ENCODE assay signal across 15 cellular contexts in genomic region chr12:52249511-52250047, GRCh38. TPM values are rescaled to one million over a fixed set of nuclear protein-coding genes. Genes with fewer than 3 reads are reported as not detected.
DNase-seq lines count a peak whose midpoint lies in the region; ATAC-seq and TF ChIP-seq lines count a peak whose summit lies in the region.
"Had no signal": no experiment of that assay in that cellular context is flagged by ENCODE, and none has a peak within 500 bp of the region (broad histone marks: within the 10 kb centered on the region; RNA-seq: fewer than 3 reads in every experiment).

No MANE protein-coding gene starts in this region.

- H3K9ac ChIP-seq in mesenchymal stem cell (ENCODE audit: low read length), result no peak overlapping the region

- no peaks in the 10 kb centered on the region for H3K9me3 ChIP-seq in mesenchymal stem cell (ENCODE audit: control insufficient read depth, low read length)
- H3K9me3 ChIP-seq in thoracic aorta, result no peaks in the 10 kb centered on the region

- H3K27ac ChIP-seq in mesenchymal stem cell (ENCODE audit: low read length, poor library complexity, severe bottlenecking) (no peak overlapping the region), thoracic aorta (peak overlapping the region; percentile 74 to 86)

- peaks cover 7% of the 10 kb centered on the region for H3K9me3 Mint-ChIP-seq in activated T-helper 1 cell treated with anti-CD3 and anti-CD28 coated beads, Interleukin-12 subunit alpha, Interleukin-12 subunit beta, Interleukin-2, Interleukin-4 antibody, amounts not matched to agents 30 ng/mL and 10 ng/mL and 1 ng/mL, durations not matched to agents 14 hours and 24 hours and 36 hours
- H3K9me3 Mint-ChIP-seq: activated naive CD8-positive, alpha-beta T cell treated with anti-CD3 and anti-CD28 coated beads, Interleukin-2, amount 50 U/mL, for 24 hours; HFFc6; naive thymus-derived CD8-positive, alpha-beta T cell had no signal

- TF ChIP-seq CTCF in thoracic aorta (IDR thresholded peaks at IDR 0.05), result no peak

- peak overlapping the region; percentile 72 for H3K27ac Mint-ChIP-seq in activated T-helper 1 cell treated with anti-CD3 and anti-CD28 coated beads, Interleukin-12 subunit alpha, Interleukin-12 subunit beta, Interleukin-2, Interleukin-4 antibody, amounts not matched to agents 30 ng/mL and 10 ng/mL and 1 ng/mL, durations not matched to agents 14 hours and 24 hours and 36 hours
- H3K27ac Mint-ChIP-seq: activated naive CD8-positive, alpha-beta T cell treated with anti-CD3 and anti-CD28 coated beads, Interleukin-2, amount 50 U/mL, for 24 hours; HFFc6 had no signal

- H2BK12ac ChIP-seq in mesenchymal stem cell (ENCODE audit: low read length in 2 of 2), result no peak overlapping the region

- H3K4me1 ChIP-seq in mesenchymal stem cell (ENCODE audit: control insufficient read depth, insufficient read depth, low read depth, low read length), result peaks cover 56% of the 10 kb centered on the region
- H3K4me1 ChIP-seq in thoracic aorta (ENCODE audit: control insufficient read depth in 1 of 2, low read depth in 2 of 2), result peaks cover 37 to 43% of the 10 kb centered on the region in 2 donors

- WGBS in mesenchymal stem cell, result 88% methylated on average over 2 of the region's 2 CpGs

- peak overlapping the region; percentile 3 for H2AK5ac ChIP-seq in mesenchymal stem cell (ENCODE audit: low read length, severe bottlenecking)

- no peak overlapping the region for H3K4me2 ChIP-seq in mesenchymal stem cell (ENCODE audit: low read length, poor library complexity, severe bottlenecking)

- H3K18ac ChIP-seq in mesenchymal stem cell (ENCODE audit: low read depth in 1 of 2, low read length in 2 of 2), result no peak overlapping the region

- H3K4me1 Mint-ChIP-seq in activated T-helper 1 cell treated with anti-CD3 and anti-CD28 coated beads, Interleukin-12 subunit alpha, Interleukin-12 subunit beta, Interleukin-2, Interleukin-4 antibody, amounts not matched to agents 30 ng/mL and 10 ng/mL and 1 ng/mL, durations not matched to agents 14 hours and 24 hours and 36 hours (ENCODE audit: low read depth), result peaks cover 84% of the 10 kb centered on the region

- no peak for ATAC-seq in thoracic aorta (ENCODE audit: insufficient number of reproducible peaks, low FRiP score, low read depth)
- no peak for ATAC-seq in GM18502 (IDR thresholded peaks at IDR 0.05; ENCODE audit: poor library complexity, unreplicated experiment)
- ATAC-seq: activated naive CD8-positive, alpha-beta T cell treated with anti-CD3 and anti-CD28 coated beads, Interleukin-2, amount 50 U/mL, for 24 hours; naive thymus-derived CD8-positive, alpha-beta T cell had no signal

- no peak overlapping the region for H2BK15ac ChIP-seq in mesenchymal stem cell (ENCODE audit: low read depth, poor library complexity, severe bottlenecking)

- H3K23ac ChIP-seq in mesenchymal stem cell (ENCODE audit: low read length in 2 of 2), result no peak overlapping the region

- H3K4ac ChIP-seq in mesenchymal stem cell (ENCODE audit: low read depth in 1 of 2, low read length in 2 of 2), result no peak overlapping the region

- H2BK5ac ChIP-seq in mesenchymal stem cell (ENCODE audit: low read depth, low read length, poor library complexity, severe bottlenecking), result no peak overlapping the region

- intact Hi-C loops in activated T-helper 1 cell treated with anti-CD3 and anti-CD28 coated beads, Interleukin-12 subunit alpha, Interleukin-12 subunit beta, Interleukin-2, Interleukin-4 antibody, amounts not matched to agents 30 ng/mL and 10 ng/mL and 1 ng/mL, durations not matched to agents 14 hours and 24 hours and 36 hours (cut with micrococcal nuclease), result loop anchor here (5.0 kb wide), 1 partner anchor 217 kb away; no protein-coding TSS in a partner anchor

- H4K91ac ChIP-seq in mesenchymal stem cell (ENCODE audit: low read length), result no peak overlapping the region

- H3K36me3 Mint-ChIP-seq in activated T-helper 1 cell treated with anti-CD3 and anti-CD28 coated beads, Interleukin-12 subunit alpha, Interleukin-12 subunit beta, Interleukin-2, Interleukin-4 antibody, amounts not matched to agents 30 ng/mL and 10 ng/mL and 1 ng/mL, durations not matched to agents 14 hours and 24 hours and 36 hours (ENCODE audit: low read depth), result peaks cover 45% of the 10 kb centered on the region
- H3K36me3 Mint-ChIP-seq: naive thymus-derived CD8-positive, alpha-beta T cell had no signal

- H4K8ac ChIP-seq in mesenchymal stem cell (ENCODE audit: low read length), result no peak overlapping the region

- H2BK120ac ChIP-seq in mesenchymal stem cell (ENCODE audit: low read depth, low read length), result no peak overlapping the region

- peak; percentile 49 for DNase-seq in activated CD8-positive, alpha-beta memory T cell treated with anti-CD3 and anti-CD28 coated beads, Interleukin-2, amount 50 U/mL, for 48 hours
- no peak for DNase-seq in activated CD8-positive, alpha-beta memory T cell treated with anti-CD3 and anti-CD28 coated beads, Interleukin-2, amount 50 U/mL, for 4 hours
- no peak for DNase-seq in activated T-helper 1 cell treated with anti-CD3 and anti-CD28 coated beads, Interleukin-12 subunit alpha, Interleukin-12 subunit beta, Interleukin-2, Interleukin-4 antibody, amounts not matched to agents 30 ng/mL and 10 ng/mL and 1 ng/mL, durations not matched to agents 14 hours and 24 hours and 36 hours (ENCODE audit: low spot score)
- DNase-seq in mesenchymal stem cell (no peak), thoracic aorta (ENCODE audit: low spot score) (no peak), anterior cingulate cortex (lab: John Stamatoyannopoulos, UW) (no peak), dedifferentiated amniotic fluid mesenchymal stem cell (ENCODE audit: extremely low spot score) (no peak)
- DNase-seq: activated naive CD8-positive, alpha-beta T cell treated with anti-CD3 and anti-CD28 coated beads, Interleukin-2, amount 50 U/mL, for 24 hours; HFFc6; NCI-H1694; NCI-H524 treated with DMSO at 0.1 percent for 48 hours had no signal

- H3K27me3 ChIP-seq in mesenchymal stem cell (ENCODE audit: control insufficient read depth in 1 of 2, insufficient read depth in 1 of 2, low read length in 2 of 2) (peaks cover 0 to 51% of the 10 kb centered on the region in 2 experiments), thoracic aorta (replicated peaks; ENCODE audit: insufficient read depth) (no peaks in the 10 kb centered on the region)

- no peaks in the 10 kb centered on the region for H3K36me3 ChIP-seq in mesenchymal stem cell (ENCODE audit: control insufficient read depth in 1 of 2, insufficient read depth in 2 of 2, low read depth in 1 of 2, low read length in 2 of 2)
- no peaks in the 10 kb centered on the region for H3K36me3 ChIP-seq in thoracic aorta

- no peak overlapping the region for H2AFZ ChIP-seq in mesenchymal stem cell (ENCODE audit: low read depth, low read length)

- H3K4me3 ChIP-seq in mesenchymal stem cell (ENCODE audit: insufficient read depth in 1 of 2, low read depth in 1 of 2, low read length in 2 of 2) (no peak overlapping the region), thoracic aorta (no peak overlapping the region)

- H3K4me3 Mint-ChIP-seq in activated T-helper 1 cell treated with anti-CD3 and anti-CD28 coated beads, Interleukin-12 subunit alpha, Interleukin-12 subunit beta, Interleukin-2, Interleukin-4 antibody, amounts not matched to agents 30 ng/mL and 10 ng/mL and 1 ng/mL, durations not matched to agents 14 hours and 24 hours and 36 hours, result peak overlapping the region; percentile 48
- H3K4me3 Mint-ChIP-seq: activated naive CD8-positive, alpha-beta T cell treated with anti-CD3 and anti-CD28 coated beads, Interleukin-2, amount 50 U/mL, for 24 hours; HFFc6 had no signal

- H3K79me1 ChIP-seq in mesenchymal stem cell (replicated peaks; ENCODE audit: low read length, poor library complexity, severe bottlenecking), result no peaks in the 10 kb centered on the region

- no peak overlapping the region for H3K14ac ChIP-seq in mesenchymal stem cell (ENCODE audit: low read length in 2 of 2)

- H3K27me3 Mint-ChIP-seq in activated T-helper 1 cell treated with anti-CD3 and anti-CD28 coated beads, Interleukin-12 subunit alpha, Interleukin-12 subunit beta, Interleukin-2, Interleukin-4 antibody, amounts not matched to agents 30 ng/mL and 10 ng/mL and 1 ng/mL, durations not matched to agents 14 hours and 24 hours and 36 hours (ENCODE audit: insufficient read depth), result no peaks in the 10 kb centered on the region

RNA-seq across cellular contexts. Expression of gene KRT7, which starts 16.5 kb away (rescaled TPM):
- total RNA-seq in activated T-helper 1 cell treated with anti-CD3 and anti-CD28 coated beads, Interleukin-12 subunit alpha, Interleukin-12 subunit beta, Interleukin-2, Interleukin-4 antibody, amounts not matched to agents 30 ng/mL and 10 ng/mL and 1 ng/mL, durations not matched to agents 14 hours and 24 hours and 36 hours, result 15.5 and 21.2 TPM in 2 replicates
- polyA plus RNA-seq in mesenchymal stem cell (2013, experiment 1 of 2), result 5.1 TPM
- polyA plus RNA-seq in mesenchymal stem cell (2013, experiment 2 of 2), result 5.7 TPM
- total RNA-seq in thoracic aorta, result 100 to 1,000 TPM in 1 of 2 donors, 10 to 100 TPM in 1; 24.1 to 105 TPM
- total RNA-seq: naive thymus-derived CD8-positive, alpha-beta T cell; skeletal muscle tissue had no signal
- polyA plus RNA-seq: naive thymus-derived CD8-positive, alpha-beta T cell had no signal

RNA-seq across cellular contexts. Expression of gene KRT86, which starts 24.9 kb away (rescaled TPM):
- 0.73 and 0.93 TPM in 2 replicates for total RNA-seq in activated T-helper 1 cell treated with anti-CD3 and anti-CD28 coated beads, Interleukin-12 subunit alpha, Interleukin-12 subunit beta, Interleukin-2, Interleukin-4 antibody, amounts not matched to agents 30 ng/mL and 10 ng/mL and 1 ng/mL, durations not matched to agents 14 hours and 24 hours and 36 hours
- 0.01 TPM for polyA plus RNA-seq in mesenchymal stem cell (2013, experiment 1 of 2)
- not detected for polyA plus RNA-seq in mesenchymal stem cell (2013, experiment 2 of 2)
- total RNA-seq in thoracic aorta, result 1 to 10 TPM in 1 of 2 donors, not detected in 1; 9.3 TPM
- total RNA-seq: left lobe of liver; naive thymus-derived CD8-positive, alpha-beta T cell had no signal
- polyA plus RNA-seq: naive thymus-derived CD8-positive, alpha-beta T cell had no signal

RNA-seq across cellular contexts. Expression of gene KRT81, which starts 41.8 kb away (rescaled TPM):
- total RNA-seq in activated T-helper 1 cell treated with anti-CD3 and anti-CD28 coated beads, Interleukin-12 subunit alpha, Interleukin-12 subunit beta, Interleukin-2, Interleukin-4 antibody, amounts not matched to agents 30 ng/mL and 10 ng/mL and 1 ng/mL, durations not matched to agents 14 hours and 24 hours and 36 hours, result not detected in 2 replicates
- polyA plus RNA-seq in mesenchymal stem cell (2013, experiment 1 of 2), result not detected
- polyA plus RNA-seq in mesenchymal stem cell (2013, experiment 2 of 2), result not detected
- 1 to 10 TPM in 1 of 2 donors, not detected in 1; 5.1 TPM for total RNA-seq in thoracic aorta
- total RNA-seq: naive thymus-derived CD8-positive, alpha-beta T cell; skeletal muscle tissue had no signal
- polyA plus RNA-seq: naive thymus-derived CD8-positive, alpha-beta T cell had no signal

RNA-seq across cellular contexts. Expression of gene KRT80, which starts 57.8 kb away (rescaled TPM):
- total RNA-seq in activated T-helper 1 cell treated with anti-CD3 and anti-CD28 coated beads, Interleukin-12 subunit alpha, Interleukin-12 subunit beta, Interleukin-2, Interleukin-4 antibody, amounts not matched to agents 30 ng/mL and 10 ng/mL and 1 ng/mL, durations not matched to agents 14 hours and 24 hours and 36 hours, result not detected in 2 replicates
- 0.72 TPM for polyA plus RNA-seq in mesenchymal stem cell (2013, experiment 1 of 2)
- polyA plus RNA-seq in mesenchymal stem cell (2013, experiment 2 of 2), result 0.84 TPM
- under 1 TPM; 0.21 to 0.41 TPM for total RNA-seq in thoracic aorta
- total RNA-seq: naive thymus-derived CD8-positive, alpha-beta T cell had no signal
- polyA plus RNA-seq: naive thymus-derived CD8-positive, alpha-beta T cell had no signal
